Comparison of ENCODE assay signal across 14 cellular contexts in the genomic region with DNA sequence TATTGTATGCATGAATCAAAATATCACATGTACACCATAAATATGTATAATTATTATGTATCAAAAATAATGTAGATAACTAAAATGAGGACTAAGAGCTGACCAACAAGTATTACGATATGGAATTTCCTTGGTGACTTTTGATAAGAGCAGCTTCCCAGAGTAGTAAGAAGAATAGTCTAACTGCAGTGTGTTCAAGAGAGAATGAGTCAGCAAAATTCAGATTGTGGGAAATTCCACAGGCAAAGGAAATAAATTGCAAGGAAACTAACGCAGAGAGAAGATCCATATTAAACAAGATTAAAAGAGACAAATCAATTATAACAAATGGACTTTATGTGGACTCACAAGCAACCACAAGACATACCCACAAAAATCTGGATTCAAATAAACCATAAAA. TPM values are rescaled to one million over a fixed set of nuclear protein-coding genes. Genes with fewer than 3 reads are reported as not detected.
DNase-seq lines count a peak whose midpoint lies in the region; ATAC-seq and TF ChIP-seq lines count a peak whose summit lies in the region.
"Had no signal": no experiment of that assay in that cellular context is flagged by ENCODE, and none has a peak within 500 bp of the region (broad histone marks: within the 10 kb centered on the region; RNA-seq: fewer than 3 reads in every experiment).

No MANE protein-coding gene starts in this region.

- H3K9me3 ChIP-seq in Caco-2: no peaks in the 10 kb centered on the region
- H3K9me3 ChIP-seq in PC-9 (ENCODE audit: insufficient read depth, low read depth): no peaks in the 10 kb centered on the region
- H3K9me3 ChIP-seq: ovary, suprapubic skin had no signal

- H3K9me3 Mint-ChIP-seq in Caco-2 (ENCODE audit: unreplicated experiment): no peaks in the 10 kb centered on the region
- no peaks in the 10 kb centered on the region for H3K9me3 Mint-ChIP-seq in osteocyte (ENCODE audit: unreplicated experiment)

- H3K36me3 Mint-ChIP-seq in Caco-2 (ENCODE audit: insufficient read depth, unreplicated experiment) (peaks cover 5% of the 10 kb centered on the region), osteocyte (ENCODE audit: unreplicated experiment) (no peaks in the 10 kb centered on the region)

- no peaks in the 10 kb centered on the region for H4K20me1 ChIP-seq in PC-9 (ENCODE audit: insufficient read depth)

- TF ChIP-seq CTCF in Caco-2 (IDR thresholded peaks at IDR 0.05; ENCODE audit: insufficient read depth in 1 of 2, low read depth in 1 of 2, low read length in 1 of 2, severe bottlenecking in 1 of 2, unreplicated experiment in 1 of 2): no peak
- no peak for TF ChIP-seq CTCF in PC-9 (conservative IDR thresholded peaks at IDR 0.05)
- TF ChIP-seq CTCF in fibroblast of pulmonary artery (IDR thresholded peaks at IDR 0.05; ENCODE audit: low read length, missing control alignments): no peak
- no peak for TF ChIP-seq CTCF in osteocyte (IDR thresholded peaks at IDR 0.05)

- H2AFZ ChIP-seq in PC-9: peak overlapping the region; percentile 54; the same call in 1 of the 2 replicates

- H3K27me3 ChIP-seq in Caco-2 (replicated peaks; ENCODE audit: control insufficient read depth, insufficient read depth, low read length) (no peaks in the 10 kb centered on the region), PC-9 (ENCODE audit: insufficient read depth, low read depth) (no peaks in the 10 kb centered on the region)
- H3K27me3 ChIP-seq: ovary, suprapubic skin had no signal

- H3K79me2 ChIP-seq in PC-9 (ENCODE audit: low read depth): peaks cover 19% of the 10 kb centered on the region

- CTCF ChIA-PET in Caco-2 (lab: Charles Lee): no interaction called here
- CTCF ChIA-PET in PC-9 (lab: Charles Lee): no interaction called here

- H3K4me1 ChIP-seq in Caco-2: peaks cover 41% of the 10 kb centered on the region
- H3K4me1 ChIP-seq in PC-9 (replicated peaks; ENCODE audit: insufficient read depth): peaks cover 36% of the 10 kb centered on the region

- no peak overlapping the region for H3K4me3 Mint-ChIP-seq in Caco-2 (ENCODE audit: unreplicated experiment)
- H3K4me3 Mint-ChIP-seq in osteocyte (ENCODE audit: unreplicated experiment): no peak overlapping the region
- H3K4me3 Mint-ChIP-seq: T-helper 17 cell had no signal

- no peaks in the 10 kb centered on the region for H3K36me3 ChIP-seq in Caco-2 (ENCODE audit: control insufficient read depth, insufficient read depth, low read length)
- H3K36me3 ChIP-seq in PC-9 (ENCODE audit: low read depth): peaks cover 13% of the 10 kb centered on the region; the same call in 1 of the 2 replicates
- H3K36me3 ChIP-seq: ovary, suprapubic skin had no signal

- peaks cover 11% of the 10 kb centered on the region; the same call in 1 of the 2 replicates for H3F3A ChIP-seq in PC-9 (ENCODE audit: insufficient read depth, low read depth)

- H3K27ac Mint-ChIP-seq in Caco-2 (ENCODE audit: unreplicated experiment): peak overlapping the region; percentile 40
- H3K27ac Mint-ChIP-seq in osteocyte (ENCODE audit: unreplicated experiment): peak overlapping the region; percentile 6
- H3K27ac Mint-ChIP-seq: T-helper 17 cell had no signal

- no peaks in the 10 kb centered on the region for H3K9me2 ChIP-seq in PC-9 (ENCODE audit: insufficient read depth)

- H3K27me3 Mint-ChIP-seq in Caco-2 (ENCODE audit: insufficient read depth, unreplicated experiment): no peaks in the 10 kb centered on the region
- no peaks in the 10 kb centered on the region for H3K27me3 Mint-ChIP-seq in osteocyte (ENCODE audit: unreplicated experiment)

- H3K4me3 ChIP-seq in Caco-2 (ENCODE audit: low read depth, low read length) (no peak overlapping the region), PC-9 (no peak overlapping the region), fibroblast of pulmonary artery (replicated peaks; ENCODE audit: low read depth, low read length) (no peak overlapping the region)
- H3K4me3 ChIP-seq: GM12878, ovary, suprapubic skin had no signal

- POLR2A ChIA-PET in Caco-2 (lab: Charles Lee): no interaction called here
- POLR2A ChIA-PET in PC-9 (lab: Charles Lee; ENCODE audit: unreplicated experiment): no interaction called here

- no TSS peak for BruUV-seq in Caco-2 (replicated peaks; lab: Mats Ljungman, UMichigan)
- no TSS peak for BruUV-seq in PC-9 (replicated peaks; lab: Mats Ljungman, UMichigan)

- H3K4me2 ChIP-seq in PC-9: no peak overlapping the region

- intact Hi-C loops in Caco-2 (cut with micrococcal nuclease; ENCODE audit: unreplicated experiment) (no loop called here), PC-9 (cut with micrococcal nuclease; ENCODE audit: unreplicated experiment) (loop anchor here (2.0 kb wide), 1 partner anchor 24 kb away; no protein-coding TSS in a partner anchor)

- no peak for ATAC-seq in GM18870 (IDR thresholded peaks at IDR 0.05; ENCODE audit: unreplicated experiment)
- ATAC-seq in HG02885 (IDR thresholded peaks at IDR 0.05; ENCODE audit: poor library complexity, unreplicated experiment): no peak
- ATAC-seq: GM12878, T-helper 17 cell had no signal

- peak overlapping the region; percentile 62 for H3K27ac ChIP-seq in PC-9
- H3K27ac ChIP-seq: epithelial cell of prostate, ovary, suprapubic skin had no signal

- DNase-seq in Caco-2 (no peak), PC-9 (no peak), fibroblast of pulmonary artery (ENCODE audit: low read depth) (peak; percentile 86), osteocyte (ENCODE audit: extremely low spot score, unreplicated experiment) (no peak), HT-29 (ENCODE audit: low spot score) (no peak), NCI-H146 treated with DMSO at 0.1 percent for 48 hours (lab: John Stamatoyannopoulos, UW; ENCODE audit: unreplicated experiment) (no peak)
- DNase-seq: NCI-H146, ovary, T-helper 17 cell had no signal

- H3K4me1 Mint-ChIP-seq in Caco-2 (ENCODE audit: low read depth, unreplicated experiment) (peaks cover 23% of the 10 kb centered on the region), osteocyte (ENCODE audit: unreplicated experiment) (peaks cover 11% of the 10 kb centered on the region)

RNA-seq across cellular contexts. Expression of a gene that starts 26.4 kb away (rescaled TPM):
- total RNA-seq in Caco-2 (2022) (7.3 and 8.4 TPM in 2 replicates), PC-9 (2021) (14.4 and 17.2 TPM in 2 replicates), osteocyte (0.03 and 0.05 TPM in 2 replicates)
- 2.0 and 2.1 TPM in 2 replicates for total RNA-seq in HT-29 (2014; rRNA removed; shearing (Covaris generic))
